ENCODE assay signal across 8 cellular contexts in genomic region chr6:3751019-3751729, GRCh38. TPM values are rescaled to one million over a fixed set of nuclear protein-coding genes. Genes with fewer than 3 reads are reported as not detected.
DNase-seq lines count a peak whose midpoint lies in the region; ATAC-seq and TF ChIP-seq lines count a peak whose summit lies in the region.

PXDC1 (minus strand) TSS chr6:3751713; CDS start chr6:3751531, 182 bp downstream.

- peak; percentile 4 to 10 for ATAC-seq in activated CD4-positive, CD25-positive, alpha-beta regulatory T cell treated with anti-CD3 and anti-CD28 coated beads, Interleukin-2, amount 50 U/mL, for 24 hours
- peak; percentile 8 for ATAC-seq in HG03439 (IDR thresholded peaks at IDR 0.05; ENCODE audit: unreplicated experiment)
- peak; percentile 26 to 35 for ATAC-seq in activated T-cell treated with anti-CD3 and anti-CD28 coated beads, Interleukin-2, amount 50 U/mL, for 72 hours (replicated peaks in 1 of 2)
- no peak for ATAC-seq in HG02970 (IDR thresholded peaks at IDR 0.05; ENCODE audit: low FRiP score, unreplicated experiment)

- peaks cover 42% of the 10 kb centered on the region for H3K27me3 Mint-ChIP-seq in activated T-cell treated with anti-CD3 and anti-CD28 coated beads, Interleukin-2, amount 50 U/mL, for 72 hours (ENCODE audit: low read depth)
- H3K27me3 Mint-ChIP-seq in osteocyte (ENCODE audit: unreplicated experiment): no peaks in the 10 kb centered on the region

- no peaks in the 10 kb centered on the region for H3K4me1 Mint-ChIP-seq in activated T-cell treated with anti-CD3 and anti-CD28 coated beads, Interleukin-2, amount 50 U/mL, for 72 hours (ENCODE audit: low read depth)
- peaks cover 65% of the 10 kb centered on the region for H3K4me1 Mint-ChIP-seq in osteocyte (ENCODE audit: unreplicated experiment)

- peak within 1 kb of the TSS; percentile 64 to 71 for H3K4me3 Mint-ChIP-seq in activated T-cell treated with anti-CD3 and anti-CD28 coated beads, Interleukin-2, amount 50 U/mL, for 72 hours
- H3K4me3 Mint-ChIP-seq in osteocyte (ENCODE audit: unreplicated experiment): peak within 1 kb of the TSS; percentile 77

- H3K27ac Mint-ChIP-seq in activated T-cell treated with anti-CD3 and anti-CD28 coated beads, Interleukin-2, amount 50 U/mL, for 72 hours: no peak within 1 kb of the TSS
- H3K27ac Mint-ChIP-seq in osteocyte (ENCODE audit: unreplicated experiment): peak within 1 kb of the TSS; percentile 92

- H3K9me3 Mint-ChIP-seq in activated T-cell treated with anti-CD3 and anti-CD28 coated beads, Interleukin-2, amount 50 U/mL, for 72 hours: no peaks in the 10 kb centered on the region
- no peaks in the 10 kb centered on the region for H3K9me3 Mint-ChIP-seq in osteocyte (ENCODE audit: unreplicated experiment)

- peaks cover 0 to 1% of the 10 kb centered on the region in 2 donors for H3K36me3 Mint-ChIP-seq in activated T-cell treated with anti-CD3 and anti-CD28 coated beads, Interleukin-2, amount 50 U/mL, for 72 hours (ENCODE audit: insufficient read depth in 2 of 2)
- peaks cover 10% of the 10 kb centered on the region for H3K36me3 Mint-ChIP-seq in osteocyte (ENCODE audit: unreplicated experiment)

- no peak for TF ChIP-seq CTCF in osteocyte (IDR thresholded peaks at IDR 0.05)

- DNase-seq in activated CD4-positive, CD25-positive, alpha-beta regulatory T cell (lab: John Stamatoyannopoulos, UW): no peak
- DNase-seq in activated T-cell treated with anti-CD3 and anti-CD28 coated beads, Interleukin-2, amount 50 U/mL, for 72 hours: peak; percentile 36 to 42
- DNase-seq in glomerular endothelial cell (ENCODE audit: extremely low read depth, low read depth, low spot score): no peak
- DNase-seq in osteocyte (ENCODE audit: extremely low spot score, unreplicated experiment): no peak
- DNase-seq in GM03348 (ENCODE audit: low spot score): no peak

RNA-seq across cellular contexts. Expression of gene PXDC1, which starts in this region (rescaled TPM):
- total RNA-seq in activated T-cell treated with anti-CD3 and anti-CD28 coated beads, Interleukin-2, amount 50 U/mL, for 72 hours: 1 to 10 TPM in 1 of 2 donors, under 1 TPM in 1; 0.94 to 7.2 TPM
- 153 and 257 TPM in 2 replicates for total RNA-seq in glomerular endothelial cell
- 129 and 131 TPM in 2 replicates for total RNA-seq in osteocyte

Comparison
In these comparisons a context has a peak if more than half of its experiments do, and no peak if none do; other contexts are left out.
1. RNA of gene PXDC1 (total RNA-seq): 153 to 257 TPM in glomerular endothelial cell and 129 to 131 TPM in osteocyte; 0.94 to 7.2 TPM in activated T-cell treated with anti-CD3 and anti-CD28 coated beads, Interleukin-2, amount 50 U/mL, for 72 hours; every median in the first group is over 10 times any median in the second.
2. DNase-seq: peak in activated T-cell treated with anti-CD3 and anti-CD28 coated beads, Interleukin-2, amount 50 U/mL, for 72 hours (2 of 2); none in activated CD4-positive, CD25-positive, alpha-beta regulatory T cell (0 of 4), glomerular endothelial cell (single experiment), osteocyte (single experiment) and GM03348 (single experiment).